ENCODE assay signal across 11 cellular contexts in the genomic region with DNA sequence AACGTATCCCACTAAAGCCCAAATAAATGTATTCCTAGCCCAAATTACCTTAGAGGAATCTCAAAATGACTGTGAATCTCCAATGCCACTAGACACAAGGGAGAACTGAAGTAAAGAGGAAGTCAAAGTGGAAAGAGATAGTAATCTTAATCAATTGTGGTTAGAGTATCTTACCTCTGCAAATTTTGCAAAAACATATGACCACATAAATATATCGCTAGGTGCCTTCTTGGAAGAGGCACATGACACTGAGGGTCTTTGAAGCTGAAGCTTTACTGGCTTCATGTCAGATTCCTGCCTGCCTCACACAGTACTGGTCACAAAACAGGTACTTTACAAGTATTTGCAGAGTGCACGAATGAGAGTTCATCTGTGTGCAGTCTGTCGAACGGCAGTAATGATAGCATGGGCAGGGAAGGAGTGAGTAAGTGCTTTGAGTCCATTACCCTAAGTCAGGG.
DNase-seq lines count a peak whose midpoint lies in the region; ATAC-seq and TF ChIP-seq lines count a peak whose summit lies in the region.
"Had no signal": no experiment of that assay in that cellular context is flagged by ENCODE, and none has a peak within 500 bp of the region (broad histone marks: within the 10 kb centered on the region; RNA-seq: fewer than 3 reads in every experiment).

No MANE protein-coding gene starts in this region.

- H3K4me3 ChIP-seq in body of pancreas, result no peak overlapping the region
- H3K4me3 ChIP-seq: heart left ventricle had no signal

- H2BK12ac ChIP-seq in H9 (ENCODE audit: insufficient read length, low read depth, low read length), result no peak overlapping the region

- H3K79me1 ChIP-seq in H9 (ENCODE audit: insufficient read depth, low read depth, low read length, poor library complexity, severe bottlenecking), result no peaks in the 10 kb centered on the region

- no peak overlapping the region for H2AFZ ChIP-seq in H9 (ENCODE audit: low read length)

- ATAC-seq in GM18505 (IDR thresholded peaks at IDR 0.05; ENCODE audit: unreplicated experiment) (peak; percentile 78), HG02885 (IDR thresholded peaks at IDR 0.05; ENCODE audit: poor library complexity, unreplicated experiment) (peak; percentile 56), GM19397 (IDR thresholded peaks at IDR 0.05; ENCODE audit: unreplicated experiment) (no peak), body of pancreas (no peak)
- ATAC-seq: heart left ventricle had no signal

- H3K27me3 Mint-ChIP-seq in H9 (ENCODE audit: low read depth), result no peaks in the 10 kb centered on the region

- no peaks in the 10 kb centered on the region for H3K23me2 ChIP-seq in H9 (ENCODE audit: insufficient read length, low read depth, low read length, poor library complexity, severe bottlenecking)

- no peak overlapping the region for H2BK5ac ChIP-seq in H9 (ENCODE audit: insufficient read length, low read length)

- no peak overlapping the region for H4K91ac ChIP-seq in H9 (ENCODE audit: insufficient read length, low read depth, low read length)

- peaks cover 14 to 15% of the 10 kb centered on the region in 2 experiments for H3K4me1 Mint-ChIP-seq in H9

- TF ChIP-seq CTCF in body of pancreas (IDR thresholded peaks at IDR 0.05) (no peak), H9 (conservative IDR thresholded peaks at IDR 0.05) (no peak)

- no peak overlapping the region for H3K9ac ChIP-seq in H9 (ENCODE audit: extremely low read depth, insufficient read length, low read length)

- no peaks in the 10 kb centered on the region for H3K79me2 ChIP-seq in H9 (ENCODE audit: insufficient read depth, low read length)

- no peak for TF ChIP-seq POLR2A in GM18505 (IDR thresholded peaks at IDR 0.05; ENCODE audit: borderline replicate concordance, extremely low read depth, insufficient read depth, insufficient read length)
- TF ChIP-seq POLR2A in erythroblast (IDR thresholded peaks at IDR 0.05; ENCODE audit: low read length), result no peak
- TF ChIP-seq POLR2A in body of pancreas (IDR thresholded peaks at IDR 0.05), result no peak

- no peak overlapping the region for H3K27ac ChIP-seq in body of pancreas
- H3K27ac ChIP-seq in H9 (ENCODE audit: insufficient read length, low read depth, low read length), result no peak overlapping the region

- H3K14ac ChIP-seq in H9 (ENCODE audit: insufficient read depth, low read length), result no peak overlapping the region

- no peak overlapping the region for H2BK20ac ChIP-seq in H9 (ENCODE audit: low read depth, low read length, poor library complexity, severe bottlenecking)

- H2BK15ac ChIP-seq in H9 (ENCODE audit: low read depth, low read length), result no peak overlapping the region

- H2BK120ac ChIP-seq in H9 (ENCODE audit: low read depth, low read length, poor library complexity, severe bottlenecking), result no peak overlapping the region

- H3K9me3 ChIP-seq in body of pancreas, result no peaks in the 10 kb centered on the region
- peaks cover 20% of the 10 kb centered on the region for H3K9me3 ChIP-seq in H9 (ENCODE audit: control insufficient read depth, low read depth, low read length)

- no peak overlapping the region for H3K23ac ChIP-seq in H9 (ENCODE audit: insufficient read length, low read depth, low read length)

- H3K18ac ChIP-seq in H9 (ENCODE audit: insufficient read length, low read depth, low read length), result no peak overlapping the region

- no peak overlapping the region for H3K56ac ChIP-seq in H9 (ENCODE audit: insufficient read length, low read depth, low read length)

- H3K36me3 ChIP-seq in body of pancreas (replicated peaks in 1 of 2; ENCODE audit: insufficient read depth in 1 of 2, low read depth in 2 of 2), result no peaks in the 10 kb centered on the region
- H3K36me3 ChIP-seq: heart left ventricle had no signal

- H3K4ac ChIP-seq in H9 (ENCODE audit: low read depth, low read length), result no peak overlapping the region

- no peak overlapping the region for H3K4me3 Mint-ChIP-seq in H9

- DNase-seq in T-helper 1 cell (peak in 3 of 5 donors; percentile 10 to 49 (median 13)), erythroblast (lab: John Stamatoyannopoulos, UW) (peak; percentile 33 to 52), body of pancreas (no peak), H9 (no peak), NCI-H1694 treated with DMSO at 0.1 percent for 48 hours (lab: John Stamatoyannopoulos, UW) (no peak)
- DNase-seq: heart left ventricle, NCI-H1694, T-helper 9 cell had no signal

- H4K5ac ChIP-seq in H9 (ENCODE audit: insufficient read length, low read depth, low read length), result no peak overlapping the region

- no peak overlapping the region for H3K4me2 ChIP-seq in H9 (ENCODE audit: insufficient read depth, insufficient read length, low read length)

- H3T11ph ChIP-seq in H9 (ENCODE audit: low read length), result no peak overlapping the region

- intact Hi-C loops in body of pancreas (cut with DNase I), result no loop called here

- H3K27me3 ChIP-seq in body of pancreas (no peaks in the 10 kb centered on the region), H9 (ENCODE audit: insufficient read depth, low read length) (no peaks in the 10 kb centered on the region)
- H3K27me3 ChIP-seq: heart left ventricle had no signal

- no peaks in the 10 kb centered on the region for H4K20me1 ChIP-seq in H9 (ENCODE audit: control insufficient read depth, insufficient read depth, insufficient read length)

- H3K4me1 ChIP-seq in body of pancreas (no peaks in the 10 kb centered on the region), H9 (ENCODE audit: insufficient read depth, low read length) (no peaks in the 10 kb centered on the region)

- H3K27ac Mint-ChIP-seq in H9, result no peak overlapping the region; a peak in 1 of 7 replicates

- no peak overlapping the region for H4K8ac ChIP-seq in H9 (replicated peaks; ENCODE audit: insufficient read length, low read depth, low read length)

- H3K36me3 Mint-ChIP-seq in H9 (ENCODE audit: insufficient read depth in 1 of 3, low read depth in 3 of 3), result peaks cover 31 to 33% (median 31%) of the 10 kb centered on the region in 3 experiments

- 46 to 68% methylated on average over 5 of the region's 5 CpGs for WGBS in body of pancreas, 2 donors
- WGBS in H9 (ENCODE audit: extremely low coverage, insufficient read length, low lambda C conversion rate), result no CpG with 5 or more reads among the region's 5 CpGs

- peaks cover 29 to 34% of the 10 kb centered on the region in 2 experiments for H3K9me3 Mint-ChIP-seq in H9

- no peak overlapping the region for H2AK5ac ChIP-seq in H9 (ENCODE audit: insufficient read length, low read length)

Comparison
In these comparisons a context has a peak if more than half of its experiments do, and no peak if none do; other contexts are left out.
1. ATAC-seq: peak in GM18505 (single experiment) and HG02885 (single experiment); none in GM19397 (single experiment) and body of pancreas (single experiment).
2. DNase-seq: peak in T-helper 1 cell (3 of 5) and erythroblast (2 of 2); none in body of pancreas (0 of 4), H9 (single experiment) and NCI-H1694 treated with DMSO at 0.1 percent for 48 hours (single experiment).